In genomic region chr7:140175221-140176218, GRCh38 we compare ENCODE assay signal across 8 cellular contexts. TPM values are rescaled to one million over a fixed set of nuclear protein-coding genes. Genes with fewer than 3 reads are reported as not detected.
DNase-seq lines count a peak whose midpoint lies in the region; ATAC-seq and TF ChIP-seq lines count a peak whose summit lies in the region.

No MANE protein-coding gene starts in this region.

- DNase-seq in DMS114 treated with DMSO at 0.1 percent for 48 hours (lab: John Stamatoyannopoulos, UW; ENCODE audit: unreplicated experiment) = peak; percentile 89
- peak; percentile 96 for DNase-seq in Jurkat, Clone E6-1 (ENCODE audit: low read depth, low spot score)
- peak; percentile 81 for DNase-seq in OCI-M2 (lab: John Stamatoyannopoulos, UW; ENCODE audit: unreplicated experiment)
- DNase-seq in activated T-cell treated with anti-CD3 and anti-CD28 coated beads, Interleukin-2, amount 50 U/mL, for 1 hour = peak; percentile 84
- DNase-seq in erythroblast (lab: John Stamatoyannopoulos, UW) = peak; percentile 91 to 93
- DNase-seq in mucosa of gallbladder (ENCODE audit: low spot score) = peak; percentile 91
- DNase-seq in stimulated activated CD8-positive, alpha-beta memory T cell treated with anti-CD3 and anti-CD28 coated beads, Interleukin-4, amount 100 ng/mL, for 24 hours (ENCODE audit: low read depth) = peak; percentile 77

- ATAC-seq in GM21619 (IDR thresholded peaks at IDR 0.05; ENCODE audit: unreplicated experiment) = peak; percentile 47

- TF ChIP-seq POLR2A in erythroblast (IDR thresholded peaks at IDR 0.05; ENCODE audit: low read length) = peak; percentile 68

- peak overlapping the region; percentile 62 for H3K4me3 ChIP-seq in Jurkat, Clone E6-1 (ENCODE audit: low read length)

RNA-seq across cellular contexts. Expression of gene KDM7A, which starts 1.3 kb away (rescaled TPM):
- polyA plus RNA-seq in Jurkat, Clone E6-1 (2012; ENCODE audit: insufficient read depth, insufficient read length) = 4.7 TPM
- 9.7 TPM for total RNA-seq in mucosa of gallbladder

Comparison
In these comparisons a context has a peak if more than half of its experiments do, and no peak if none do; other contexts are left out.
1. Peak in every context shown above with its lines: DNase-seq, ATAC-seq and H3K4me3 ChIP-seq.